18 cellular contexts compared by ENCODE assay signal in genomic region chr4:59904331-59904730, GRCh38.
DNase-seq lines count a peak whose midpoint lies in the region; ATAC-seq and TF ChIP-seq lines count a peak whose summit lies in the region.
"Had no signal": no experiment of that assay in that cellular context is flagged by ENCODE, and none has a peak within 500 bp of the region (broad histone marks: within the 10 kb centered on the region; RNA-seq: fewer than 3 reads in every experiment).

No MANE protein-coding gene starts in this region.

- H3K36me3 Mint-ChIP-seq in WTC11: no peaks in the 10 kb centered on the region
- H3K36me3 Mint-ChIP-seq in natural killer cell: no peaks in the 10 kb centered on the region

- no peaks in the 10 kb centered on the region for H3K27me3 Mint-ChIP-seq in WTC11 (ENCODE audit: low read depth)
- no peaks in the 10 kb centered on the region for H3K27me3 Mint-ChIP-seq in natural killer cell (ENCODE audit: low read depth in 2 of 2)
- H3K27me3 Mint-ChIP-seq: CD4-positive, alpha-beta T cell had no signal

- intact Hi-C loops in natural killer cell (cut with micrococcal nuclease): no loop called here

- H3K4me3 Mint-ChIP-seq in WTC11: no peak overlapping the region
- no peak overlapping the region for H3K4me3 Mint-ChIP-seq in natural killer cell
- H3K4me3 Mint-ChIP-seq: CD4-positive, alpha-beta T cell had no signal

- DNase-seq in M059J (ENCODE audit: low read depth) (peak; percentile 2), WTC11 (ENCODE audit: low spot score) (no peak), islet precursor cell (peak; percentile 85), renal cortical epithelial cell (ENCODE audit: low read depth) (peak; percentile 73), natural killer cell (no peak), epidermal melanocyte (ENCODE audit: insufficient read length, low spot score) (no peak)
- DNase-seq: CD4-positive, alpha-beta T cell; GDM1; GOT3; NCI-H1105; NCI-H1694 treated with DMSO at 0.1 percent for 48 hours; NCI-H2107; NCI-H510A treated with DMSO at 0.1 percent for 48 hours; NCI-H774; OCI-M1 had no signal

- peaks cover 14% of the 10 kb centered on the region for H3K4me1 Mint-ChIP-seq in WTC11
- H3K4me1 Mint-ChIP-seq in natural killer cell: no peaks in the 10 kb centered on the region

- no peak overlapping the region for H3K27ac Mint-ChIP-seq in WTC11
- H3K27ac Mint-ChIP-seq in natural killer cell: no peak overlapping the region
- H3K27ac Mint-ChIP-seq: CD4-positive, alpha-beta T cell had no signal

- CTCF ChIA-PET in WTC11 (lab: Charles Lee): no interaction called here

- peak; percentile 71 for ATAC-seq in WTC11
- no peak for ATAC-seq in natural killer cell
- no peak for ATAC-seq in HG03097 (IDR thresholded peaks at IDR 0.05; ENCODE audit: low FRiP score, unreplicated experiment)
- ATAC-seq: A549, HCT116 had no signal

- TF ChIP-seq CTCF in WTC11 (IDR thresholded peaks at IDR 0.05) (no peak), natural killer cell (IDR thresholded peaks at IDR 0.05) (no peak)

- H3K9me3 Mint-ChIP-seq in WTC11: peaks cover 7% of the 10 kb centered on the region
- H3K9me3 Mint-ChIP-seq in natural killer cell: peaks cover 16 to 23% of the 10 kb centered on the region in 2 donors

- POLR2A ChIA-PET in WTC11 (lab: Charles Lee): no interaction called here

TF ChIP-seq in WTC11, 78 proteins besides CTCF, POLR2A, EP300 and RAD21:
- TF ChIP-seq SOX15 (CRISPR knock-in tag; IDR thresholded peaks at IDR 0.05) (no peak), ZBTB21 (CRISPR knock-in tag; IDR thresholded peaks at IDR 0.05; ENCODE audit: borderline replicate concordance) (no peak), NFATC4 (CRISPR knock-in tag; IDR thresholded peaks at IDR 0.05) (no peak), ATF2 (CRISPR knock-in tag; IDR thresholded peaks at IDR 0.05; ENCODE audit: borderline replicate concordance, low read depth) (no peak), ZNF281 (CRISPR knock-in tag; IDR thresholded peaks at IDR 0.05) (no peak), HMGA2 (CRISPR knock-in tag; IDR thresholded peaks at IDR 0.05) (no peak), ATF3 (CRISPR knock-in tag; conservative IDR thresholded peaks at IDR 0.05) (no peak), ZNF219 (CRISPR knock-in tag; IDR thresholded peaks at IDR 0.05; ENCODE audit: borderline replicate concordance) (no peak), JUN (CRISPR knock-in tag; IDR thresholded peaks at IDR 0.05) (no peak), TEAD4 (CRISPR knock-in tag; IDR thresholded peaks at IDR 0.05) (no peak), SMAD4 (CRISPR knock-in tag; IDR thresholded peaks at IDR 0.05) (no peak), GABPB1 (CRISPR knock-in tag; IDR thresholded peaks at IDR 0.05) (no peak), FOXP4 (CRISPR knock-in tag; IDR thresholded peaks at IDR 0.05) (no peak), E2F4 (CRISPR knock-in tag; IDR thresholded peaks at IDR 0.05; ENCODE audit: borderline replicate concordance, low read depth) (no peak), RORB (CRISPR knock-in tag; IDR thresholded peaks at IDR 0.05) (no peak), ZBTB43 (CRISPR knock-in tag; IDR thresholded peaks at IDR 0.05) (no peak)

Comparison
In these comparisons a context has a peak if more than half of its experiments do, and no peak if none do; other contexts are left out.
1. DNase-seq: peak in M059J (single experiment), islet precursor cell (single experiment) and renal cortical epithelial cell (single experiment); none in WTC11 (single experiment), natural killer cell (single experiment) and epidermal melanocyte (single experiment).